8 cellular contexts compared by ENCODE assay signal in the genomic region with DNA sequence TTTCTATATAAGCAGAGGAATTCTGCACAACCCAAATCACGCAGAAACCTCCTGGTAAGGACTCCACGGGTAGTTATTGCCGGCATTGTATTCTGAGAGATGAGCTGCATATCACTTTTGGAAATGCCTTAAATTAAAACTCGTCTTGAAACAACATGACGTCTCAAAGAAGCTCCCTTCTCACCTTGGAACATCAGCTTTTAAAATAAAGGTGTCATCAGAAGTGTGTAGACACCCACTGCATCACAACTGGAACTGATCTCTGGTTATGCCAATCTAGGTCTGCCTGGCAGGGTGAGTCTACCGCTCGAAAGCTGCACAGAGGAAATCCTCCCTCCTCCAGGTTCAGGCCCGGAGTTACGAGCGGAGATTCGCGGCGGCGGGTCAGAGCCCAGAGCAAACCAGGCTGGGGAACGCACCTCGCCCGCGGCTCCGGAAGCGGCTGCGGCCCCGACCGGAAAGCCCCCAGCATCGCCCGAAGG. TPM values are rescaled to one million over a fixed set of nuclear protein-coding genes. Genes with fewer than 3 reads are reported as not detected.
DNase-seq lines count a peak whose midpoint lies in the region; ATAC-seq, FAIRE-seq and TF ChIP-seq lines count a peak whose summit lies in the region.

No MANE protein-coding gene starts in this region.

- no peaks in the 10 kb centered on the region for H3K9me3 ChIP-seq in parathyroid adenoma (ENCODE audit: control insufficient read depth, low read length)

- in situ Hi-C loops in SK-MEL-5 (cut with HindIII; ENCODE audit: low pct_unique_long_range_greater_than_20kb, low sequenced_read_pairs): no loop called here

- H3K4me1 ChIP-seq in GM23338 (ENCODE audit: insufficient read depth): peaks cover 14% of the 10 kb centered on the region
- peaks cover 7% of the 10 kb centered on the region for H3K4me1 ChIP-seq in parathyroid adenoma

- H2AFZ ChIP-seq in GM23338 (peak overlapping the region; percentile 98), parathyroid adenoma (peak overlapping the region; percentile 91)

- H3F3A ChIP-seq in GM23338 (replicated peaks; ENCODE audit: low read depth): 0 out of 2 replicates have a peak, but pooled peaks cover 3% of the 10 kb centered on the region

- H3K4me3 Mint-ChIP-seq in GM23338: peak overlapping the region; percentile 91

- TF ChIP-seq CTCF in GM23338 (conservative IDR thresholded peaks at IDR 0.05; ENCODE audit: low read depth in 2 of 2): no peak
- TF ChIP-seq CTCF in fibroblast of pulmonary artery (IDR thresholded peaks at IDR 0.05; ENCODE audit: low read length, missing control alignments): no peak
- TF ChIP-seq CTCF in parathyroid adenoma (IDR thresholded peaks at IDR 0.05): no peak
- TF ChIP-seq CTCF in D721Med (IDR thresholded peaks at IDR 0.05; ENCODE audit: insufficient read depth, missing control alignments): no peak

- no peaks in the 10 kb centered on the region for H3K9me2 ChIP-seq in GM23338 (ENCODE audit: insufficient read depth)

- peaks cover 28% of the 10 kb centered on the region for H3K79me2 ChIP-seq in GM23338 (replicated peaks; ENCODE audit: insufficient read depth)
- H3K79me2 ChIP-seq in parathyroid adenoma: peaks cover 9% of the 10 kb centered on the region

- H3K27ac Mint-ChIP-seq in GM23338: peak overlapping the region; percentile 84

- no peaks in the 10 kb centered on the region for H3K36me3 Mint-ChIP-seq in GM23338 (ENCODE audit: low read depth)

- H4K20me1 ChIP-seq in GM23338 (replicated peaks; ENCODE audit: insufficient read depth): peaks cover 28% of the 10 kb centered on the region

- H3K9ac ChIP-seq in parathyroid adenoma: peak overlapping the region; percentile 61

- H3K4me1 Mint-ChIP-seq in GM23338: peaks cover 27% of the 10 kb centered on the region; the same call in 2 of the 3 replicates

- H3K27me3 ChIP-seq in GM23338 (ENCODE audit: insufficient read depth) (peaks cover 25% of the 10 kb centered on the region), parathyroid adenoma (ENCODE audit: control insufficient read depth, insufficient read depth, low read length) (no peaks in the 10 kb centered on the region)

- H3K4me2 ChIP-seq in GM23338 (peak overlapping the region; percentile 96), parathyroid adenoma (ENCODE audit: low read length) (peak overlapping the region; percentile 80)

- H3K36me3 ChIP-seq in GM23338 (ENCODE audit: insufficient read depth) (no peaks in the 10 kb centered on the region), parathyroid adenoma (ENCODE audit: control insufficient read depth, insufficient read depth, low read length) (no peaks in the 10 kb centered on the region)

- H3K27ac ChIP-seq in GM23338 (ENCODE audit: low read depth): peak overlapping the region; percentile 30; the same call in 1 of the 2 replicates
- H3K27ac ChIP-seq in parathyroid adenoma: peak overlapping the region; percentile 91

- H3K4me3 ChIP-seq in GM23338 (peak overlapping the region; percentile 91), fibroblast of pulmonary artery (replicated peaks; ENCODE audit: low read depth, low read length) (peak overlapping the region; percentile 92), parathyroid adenoma (ENCODE audit: low read depth, low read length) (peak overlapping the region; percentile 82)

- H3K9me3 Mint-ChIP-seq in GM23338: no peaks in the 10 kb centered on the region

- no peak for ATAC-seq in GM23338

- FAIRE-seq in RCC 7860 (lab: Jason Lieb, UNC) (no peak), D721Med (lab: Jason Lieb, UNC) (no peak)

- peak; percentile 44 for DNase-seq in DMS114 treated with DMSO at 0.1 percent for 48 hours (lab: John Stamatoyannopoulos, UW; ENCODE audit: unreplicated experiment)
- no peak for DNase-seq in GM23338 (ENCODE audit: low spot score)
- peak; percentile 5 for DNase-seq in SK-MEL-5 (ENCODE audit: low read depth, low spot score)
- DNase-seq in fibroblast of pulmonary artery (ENCODE audit: low read depth): no peak
- DNase-seq in RCC 7860 (ENCODE audit: low spot score): no peak
- DNase-seq in D721Med (ENCODE audit: insufficient read length, low spot score): no peak
- DNase-seq in amygdala (lab: John Stamatoyannopoulos, UW): no peak

- peaks cover 19% of the 10 kb centered on the region for H3K27me3 Mint-ChIP-seq in GM23338 (ENCODE audit: insufficient read depth, low read depth, poor library complexity)

TF ChIP-seq in GM23338, 12 proteins besides CTCF, POLR2A, EP300 and RAD21:
- TF ChIP-seq CREB1 (CRISPR knock-in tag; IDR thresholded peaks at IDR 0.05; ENCODE audit: low read depth): 0 out of 2 replicates have a peak, but pooled peaks have one; percentile 1
- no peak for TF ChIP-seq POLR2AphosphoS5 (IDR thresholded peaks at IDR 0.05; ENCODE audit: low read depth)
TF ChIP-seq in GM23338: peak in this region for 1.

RNA-seq across cellular contexts. Expression of gene SLC12A2, which starts 1.0 kb away (rescaled TPM):
- total RNA-seq in GM23338 (2014; rRNA removed; shearing (Covaris generic)): 17.2 and 21.3 TPM in 2 replicates
- polyA plus RNA-seq in GM23338 (2016; fragmentation: Nextera tagmentation; extraction: Ambion mirVana): 6.1 and 8.1 TPM in 2 replicates
- total RNA-seq in SK-MEL-5 (2014; rRNA removed; shearing (Covaris generic)): 27.0 and 28.2 TPM in 2 replicates
- polyA plus RNA-seq in SK-MEL-5 (2015; cell fraction: cytosol; rRNA removed): 15.2 and 21.0 TPM in 2 replicates
- polyA plus RNA-seq in SK-MEL-5 (2015; cell fraction: nucleus; rRNA removed): 25.2 and 28.1 TPM in 2 replicates

Comparison
In these comparisons a context has a peak if more than half of its experiments do, and no peak if none do; other contexts are left out.
1. DNase-seq: peak in DMS114 treated with DMSO at 0.1 percent for 48 hours (single experiment) and SK-MEL-5 (single experiment); none in GM23338 (single experiment), fibroblast of pulmonary artery (single experiment), RCC 7860 (single experiment), D721Med (single experiment) and amygdala (0 of 56).
2. Peak in every context shown above with its lines, with median percentiles within 50 percentile points of each other: H3K4me3 ChIP-seq.